In the genomic region with DNA sequence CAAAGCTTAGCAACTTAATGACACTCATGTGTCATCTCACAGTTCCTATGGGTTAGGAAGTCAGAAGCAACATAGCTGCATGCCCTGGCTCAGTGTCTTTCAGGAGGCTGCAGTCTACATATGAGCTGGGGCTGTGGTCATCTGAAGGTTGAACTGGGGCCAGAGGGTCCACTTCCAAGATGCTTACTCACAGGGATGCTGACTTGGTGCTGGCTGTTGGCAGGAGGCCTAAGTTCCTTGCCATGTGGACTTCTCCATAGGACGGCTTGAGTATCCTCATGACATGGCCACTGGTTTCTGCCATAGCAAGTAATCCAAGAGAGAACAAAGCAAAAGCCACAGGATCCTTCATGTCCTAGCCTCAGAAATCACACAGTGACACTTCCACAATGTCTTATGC, we compare ENCODE assay signal across 27 cellular contexts. TPM values are rescaled to one million over a fixed set of nuclear protein-coding genes. Genes with fewer than 3 reads are reported as not detected.
"Had no signal": no experiment of that assay in that cellular context is flagged by ENCODE, and none has a peak within 500 bp of the region (broad histone marks: within the 10 kb centered on the region; RNA-seq: fewer than 3 reads in every experiment).

No MANE protein-coding gene starts in this region.

- DNase-seq: activated CD4-positive, CD25-positive, alpha-beta regulatory T cell treated with anti-CD3 and anti-CD28 coated beads, Interleukin-2, amount 50 U/mL, for 72 hours; activated CD8-positive, alpha-beta memory T cell treated with anti-CD3 and anti-CD28 coated beads, Interleukin-2, amount 50 U/mL, for 4 hours; activated naive CD4-positive, alpha-beta T cell treated with Interleukin-2 at 50 U/mL for 16 hours; activated naive CD8-positive, alpha-beta T cell treated with anti-CD3 and anti-CD28 coated beads for 36 hours; activated T-cell treated with anti-CD3 and anti-CD28 coated beads, Interleukin-2, amount 50 U/mL, for 24 hours; cerebellar nuclear complex; cortex of kidney; endodermal cell; esophagus squamous epithelium; glutamatergic neuron; hippocampal formation; left ventricle myocardium superior; mammary epithelial cell; naive thymus-derived CD8-positive, alpha-beta T cell; retina; stimulated activated CD4-positive, alpha-beta T cell treated with anti-CD3 and anti-CD28 coated beads, Interleukin-4, amount 100 ng/mL, for 24 hours; T-cell; tibial artery; WERI-Rb-1 had no signal

- H3K9me3 Mint-ChIP-seq: activated naive CD8-positive, alpha-beta T cell treated with anti-CD3 and anti-CD28 coated beads for 36 hours; activated T-cell treated with anti-CD3 and anti-CD28 coated beads, Interleukin-2, amount 50 U/mL, for 24 hours; activated T-helper 2 cell treated with anti-CD3 and anti-CD28 coated beads, Interferon-gamma antibody, Interleukin-2, Interleukin-4, amounts not matched to agents 10 μg/mL and 5 μg/mL and 100 μg/mL, durations not matched to agents 14 hours and 24 hours and 36 hours; endodermal cell; mesothelial cell of epicardium; neural progenitor cell; stimulated activated naive CD8-positive, alpha-beta T cell treated with anti-CD3 and anti-CD28 coated beads, Interleukin-15, Interleukin-2, amounts not matched to agents 100 ng/mL and 50 ng/mL, for 24 hours; T-cell; T-helper 2 cell treated with Interferon-gamma antibody and Interleukin-4, amounts not matched to agents 5 μg/mL and 100 μg/mL, for 36 hours had no signal

- H3K27ac Mint-ChIP-seq: activated naive CD8-positive, alpha-beta T cell treated with anti-CD3 and anti-CD28 coated beads for 36 hours; activated T-cell treated with anti-CD3 and anti-CD28 coated beads, Interleukin-2, amount 50 U/mL, for 24 hours; activated T-helper 2 cell treated with anti-CD3 and anti-CD28 coated beads, Interferon-gamma antibody, Interleukin-2, Interleukin-4, amounts not matched to agents 10 μg/mL and 5 μg/mL and 100 μg/mL, durations not matched to agents 14 hours and 24 hours and 36 hours; endodermal cell; mesothelial cell of epicardium; naive thymus-derived CD8-positive, alpha-beta T cell; neural progenitor cell; progenitor cell of endocrine pancreas; stimulated activated naive CD8-positive, alpha-beta T cell treated with anti-CD3 and anti-CD28 coated beads, Interleukin-15, Interleukin-2, amounts not matched to agents 100 ng/mL and 50 ng/mL, for 24 hours; T-cell; T-helper 2 cell treated with Interferon-gamma antibody and Interleukin-4, amounts not matched to agents 5 μg/mL and 100 μg/mL, for 36 hours had no signal

- ATAC-seq: left ventricle myocardium superior; naive thymus-derived CD8-positive, alpha-beta T cell; T-cell had no signal

- H3K36me3 Mint-ChIP-seq: activated naive CD8-positive, alpha-beta T cell treated with anti-CD3 and anti-CD28 coated beads for 36 hours; mesothelial cell of epicardium; naive thymus-derived CD8-positive, alpha-beta T cell; neural progenitor cell; T-cell had no signal

- H3K4me1 Mint-ChIP-seq: activated naive CD8-positive, alpha-beta T cell treated with anti-CD3 and anti-CD28 coated beads for 36 hours; endodermal cell; mesothelial cell of epicardium; naive thymus-derived CD8-positive, alpha-beta T cell; neural progenitor cell; T-cell had no signal

- H3K4me3 Mint-ChIP-seq: activated naive CD8-positive, alpha-beta T cell treated with anti-CD3 and anti-CD28 coated beads for 36 hours; activated T-cell treated with anti-CD3 and anti-CD28 coated beads, Interleukin-2, amount 50 U/mL, for 24 hours; endodermal cell; mesothelial cell of epicardium; naive thymus-derived CD8-positive, alpha-beta T cell; neural progenitor cell; stimulated activated naive CD8-positive, alpha-beta T cell treated with anti-CD3 and anti-CD28 coated beads, Interleukin-15, Interleukin-2, amounts not matched to agents 100 ng/mL and 50 ng/mL, for 24 hours; T-cell; T-helper 2 cell treated with Interferon-gamma antibody and Interleukin-4, amounts not matched to agents 5 μg/mL and 100 μg/mL, for 36 hours had no signal

- H3K36me3 ChIP-seq: esophagus squamous epithelium, neural progenitor cell, tibial artery, WERI-Rb-1 had no signal

- H3K4me3 ChIP-seq: esophagus squamous epithelium, neural progenitor cell, tibial artery had no signal

- H3K9me3 ChIP-seq: esophagus squamous epithelium, tibial artery had no signal

RNA-seq across cellular contexts. Expression of a gene that starts 12.1 kb away (rescaled TPM):
- total RNA-seq: activated naive CD8-positive, alpha-beta T cell treated with anti-CD3 and anti-CD28 coated beads for 36 hours; activated T-helper 2 cell treated with anti-CD3 and anti-CD28 coated beads, Interferon-gamma antibody, Interleukin-2, Interleukin-4, amounts not matched to agents 10 μg/mL and 5 μg/mL and 100 μg/mL, durations not matched to agents 14 hours and 24 hours and 36 hours; bronchial epithelial cell; naive thymus-derived CD8-positive, alpha-beta T cell; T-cell had no signal

RNA-seq across cellular contexts. Expression of a gene that starts 48.6 kb away (rescaled TPM):
- total RNA-seq: activated naive CD8-positive, alpha-beta T cell treated with anti-CD3 and anti-CD28 coated beads for 36 hours; activated T-helper 2 cell treated with anti-CD3 and anti-CD28 coated beads, Interferon-gamma antibody, Interleukin-2, Interleukin-4, amounts not matched to agents 10 μg/mL and 5 μg/mL and 100 μg/mL, durations not matched to agents 14 hours and 24 hours and 36 hours; frontal cortex; naive thymus-derived CD8-positive, alpha-beta T cell; progenitor cell of endocrine pancreas had no signal
